In the genomic region with DNA sequence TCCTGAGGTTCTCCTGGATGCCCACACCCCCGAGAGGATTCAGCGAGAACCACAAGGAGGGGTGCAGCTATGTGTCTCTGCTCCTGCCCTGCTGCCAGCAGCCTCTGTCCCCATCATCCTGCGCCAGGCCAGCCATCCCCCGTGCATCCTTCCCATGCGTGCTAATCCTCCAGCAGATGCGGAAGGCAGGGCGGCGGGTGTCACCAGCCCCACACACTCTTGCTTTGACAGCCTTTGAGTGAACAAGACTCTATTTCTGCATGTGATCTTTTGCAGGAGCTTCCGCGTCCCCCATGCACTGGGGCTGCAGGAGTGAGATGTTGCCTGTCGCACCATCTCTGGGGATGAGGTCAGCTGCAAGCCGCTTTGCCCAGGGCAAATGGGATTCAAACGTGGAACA, we compare ENCODE assay signal across 14 cellular contexts. TPM values are rescaled to one million over a fixed set of nuclear protein-coding genes. Genes with fewer than 3 reads are reported as not detected.
DNase-seq lines count a peak whose midpoint lies in the region; TF ChIP-seq lines count a peak whose summit lies in the region.
"Had no signal": no experiment of that assay in that cellular context is flagged by ENCODE, and none has a peak within 500 bp of the region (broad histone marks: within the 10 kb centered on the region; RNA-seq: fewer than 3 reads in every experiment).

No MANE protein-coding gene starts in this region.

- H3K36me3 ChIP-seq in neural cell (ENCODE audit: insufficient read depth, low read length): no peaks in the 10 kb centered on the region

- H3F3A ChIP-seq in neural cell (ENCODE audit: insufficient read depth, low read length, poor library complexity, severe bottlenecking): no peaks in the 10 kb centered on the region

- no peaks in the 10 kb centered on the region for H3K36me3 Mint-ChIP-seq in chondrocyte (ENCODE audit: low read depth)
- H3K36me3 Mint-ChIP-seq: CD4-positive, CD25-positive, alpha-beta regulatory T cell had no signal

- H3K4me1 Mint-ChIP-seq in chondrocyte (ENCODE audit: low read depth): no peaks in the 10 kb centered on the region
- H3K4me1 Mint-ChIP-seq: CD4-positive, CD25-positive, alpha-beta regulatory T cell had no signal

- H3K79me2 ChIP-seq in neural cell (replicated peaks; ENCODE audit: insufficient read depth, low read length): no peaks in the 10 kb centered on the region

- no peaks in the 10 kb centered on the region for H4K20me1 ChIP-seq in neural cell (ENCODE audit: insufficient read depth)

- no peak overlapping the region for H3K27ac ChIP-seq in neural cell (ENCODE audit: low read length)
- H3K27ac ChIP-seq: 22Rv1 had no signal

- no peak overlapping the region for H3K4me3 ChIP-seq in neural cell (ENCODE audit: low read length)

- no peak overlapping the region for H2AFZ ChIP-seq in neural cell (ENCODE audit: low read depth, low read length)

- no peak overlapping the region for H3K9ac ChIP-seq in neural cell (ENCODE audit: low read length)

- no peak for TF ChIP-seq RAD21 in neural cell (conservative IDR thresholded peaks at IDR 0.05)

- H3K9me3 ChIP-seq in neural cell (ENCODE audit: low read length): no peaks in the 10 kb centered on the region

- no peak overlapping the region for H3K27ac Mint-ChIP-seq in chondrocyte (ENCODE audit: unreplicated experiment)
- H3K27ac Mint-ChIP-seq: CD4-positive, CD25-positive, alpha-beta regulatory T cell had no signal

- TF ChIP-seq CTCF in chondrocyte (IDR thresholded peaks at IDR 0.05): no peak
- TF ChIP-seq CTCF in neural cell (IDR thresholded peaks at IDR 0.05; ENCODE audit: poor library complexity, severe bottlenecking): no peak

- no peak overlapping the region for H3K4me2 ChIP-seq in neural cell (ENCODE audit: low read length)

- DNase-seq in NCI-H82 (lab: John Stamatoyannopoulos, UW): peak; percentile 6
- no peak for DNase-seq in NCI-H82 treated with DMSO at 0.1 percent for 48 hours (lab: John Stamatoyannopoulos, UW; ENCODE audit: unreplicated experiment)
- DNase-seq in chondrocyte (ENCODE audit: low spot score): peak; percentile 80
- no peak for DNase-seq in putamen (ENCODE audit: low spot score)
- DNase-seq in hippocampal formation (lab: John Stamatoyannopoulos, UW): no peak
- DNase-seq in SKM-1 (lab: John Stamatoyannopoulos, UW; ENCODE audit: unreplicated experiment): no peak
- DNase-seq: CD4-positive, CD25-positive, alpha-beta regulatory T cell; DMS53; GF-D8; HCEC 1CT; IMR-90 had no signal

- H3K9me2 ChIP-seq in neural cell (ENCODE audit: insufficient read depth, low read length): no peaks in the 10 kb centered on the region

- H3K4me3 Mint-ChIP-seq in chondrocyte (ENCODE audit: unreplicated experiment): no peak overlapping the region
- H3K4me3 Mint-ChIP-seq: CD4-positive, CD25-positive, alpha-beta regulatory T cell had no signal

- no peaks in the 10 kb centered on the region for H3K27me3 ChIP-seq in neural cell (ENCODE audit: insufficient read depth, low read depth, low read length)

- peak; percentile 39 for TF ChIP-seq EP300 in neural cell (conservative IDR thresholded peaks at IDR 0.05; ENCODE audit: poor library complexity, severe bottlenecking)

- peaks cover 24% of the 10 kb centered on the region for H3K9me3 Mint-ChIP-seq in chondrocyte (ENCODE audit: low read depth)
- H3K9me3 Mint-ChIP-seq: CD4-positive, CD25-positive, alpha-beta regulatory T cell had no signal

- peaks cover 40% of the 10 kb centered on the region for H3K27me3 Mint-ChIP-seq in chondrocyte (ENCODE audit: low read depth)
- H3K27me3 Mint-ChIP-seq: CD4-positive, CD25-positive, alpha-beta regulatory T cell had no signal

TF ChIP-seq in neural cell, 6 proteins besides CTCF, POLR2A, EP300 and RAD21:
- TF ChIP-seq SMC3 (conservative IDR thresholded peaks at IDR 0.05; ENCODE audit: poor library complexity): no peak
- TF ChIP-seq, protein P1, sequence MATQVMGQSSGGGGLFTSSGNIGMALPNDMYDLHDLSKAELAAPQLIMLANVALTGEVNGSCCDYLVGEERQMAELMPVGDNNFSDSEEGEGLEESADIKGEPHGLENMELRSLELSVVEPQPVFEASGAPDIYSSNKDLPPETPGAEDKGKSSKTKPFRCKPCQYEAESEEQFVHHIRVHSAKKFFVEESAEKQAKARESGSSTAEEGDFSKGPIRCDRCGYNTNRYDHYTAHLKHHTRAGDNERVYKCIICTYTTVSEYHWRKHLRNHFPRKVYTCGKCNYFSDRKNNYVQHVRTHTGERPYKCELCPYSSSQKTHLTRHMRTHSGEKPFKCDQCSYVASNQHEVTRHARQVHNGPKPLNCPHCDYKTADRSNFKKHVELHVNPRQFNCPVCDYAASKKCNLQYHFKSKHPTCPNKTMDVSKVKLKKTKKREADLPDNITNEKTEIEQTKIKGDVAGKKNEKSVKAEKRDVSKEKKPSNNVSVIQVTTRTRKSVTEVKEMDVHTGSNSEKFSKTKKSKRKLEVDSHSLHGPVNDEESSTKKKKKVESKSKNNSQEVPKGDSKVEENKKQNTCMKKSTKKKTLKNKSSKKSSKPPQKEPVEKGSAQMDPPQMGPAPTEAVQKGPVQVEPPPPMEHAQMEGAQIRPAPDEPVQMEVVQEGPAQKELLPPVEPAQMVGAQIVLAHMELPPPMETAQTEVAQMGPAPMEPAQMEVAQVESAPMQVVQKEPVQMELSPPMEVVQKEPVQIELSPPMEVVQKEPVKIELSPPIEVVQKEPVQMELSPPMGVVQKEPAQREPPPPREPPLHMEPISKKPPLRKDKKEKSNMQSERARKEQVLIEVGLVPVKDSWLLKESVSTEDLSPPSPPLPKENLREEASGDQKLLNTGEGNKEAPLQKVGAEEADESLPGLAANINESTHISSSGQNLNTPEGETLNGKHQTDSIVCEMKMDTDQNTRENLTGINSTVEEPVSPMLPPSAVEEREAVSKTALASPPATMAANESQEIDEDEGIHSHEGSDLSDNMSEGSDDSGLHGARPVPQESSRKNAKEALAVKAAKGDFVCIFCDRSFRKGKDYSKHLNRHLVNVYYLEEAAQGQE (IDR thresholded peaks at IDR 0.05; ENCODE audit: borderline replicate concordance): no peak

RNA-seq across cellular contexts. Expression of gene OLFM1, which starts 58.0 kb away (rescaled TPM):
- 1.2 to 4.2 TPM (median 2.8 TPM) in 3 replicates for total RNA-seq in chondrocyte
- polyA plus RNA-seq in neural cell: 102 and 134 TPM in 2 replicates
- 59.6 and 74.2 TPM in 2 replicates for polyA minus RNA-seq in neural cell
- total RNA-seq: CD4-positive, CD25-positive, alpha-beta regulatory T cell; HT-29 had no signal
- polyA plus RNA-seq: CD4-positive, CD25-positive, alpha-beta regulatory T cell had no signal

Comparison
In these comparisons a context has a peak if more than half of its experiments do, and no peak if none do; other contexts are left out.
1. DNase-seq: peak in NCI-H82 (single experiment) and chondrocyte (single experiment); none in NCI-H82 treated with DMSO at 0.1 percent for 48 hours (single experiment), putamen (single experiment), hippocampal formation (0 of 2) and SKM-1 (single experiment).